20 cellular contexts compared by ENCODE assay signal in genomic region chr20:24747015-24747712, GRCh38.
DNase-seq lines count a peak whose midpoint lies in the region; ATAC-seq and TF ChIP-seq lines count a peak whose summit lies in the region.
"Had no signal": no experiment of that assay in that cellular context is flagged by ENCODE, and none has a peak within 500 bp of the region (broad histone marks: within the 10 kb centered on the region; RNA-seq: fewer than 3 reads in every experiment).

No MANE protein-coding gene starts in this region.

- no peak overlapping the region for H3K4me3 Mint-ChIP-seq in activated CD4-positive, alpha-beta T cell treated with anti-CD3 and anti-CD28 coated beads, Interleukin-2, amount 10 ng/mL, durations not matched to agents 24 days and 14 days
- no peak overlapping the region for H3K4me3 Mint-ChIP-seq in endodermal cell
- H3K4me3 Mint-ChIP-seq: activated B cell treated with CpG ODN at 0.5 μM for 24 hours; activated T-helper 1 cell treated with anti-CD3 and anti-CD28 coated beads, Interleukin-12 subunit alpha, Interleukin-12 subunit beta, Interleukin-2, Interleukin-4 antibody, amounts not matched to agents 30 ng/mL and 10 ng/mL and 1 ng/mL, durations not matched to agents 14 hours and 24 hours and 36 hours; brain had no signal

- no peak overlapping the region for H3K27ac Mint-ChIP-seq in activated CD4-positive, alpha-beta T cell treated with anti-CD3 and anti-CD28 coated beads, Interleukin-2, amount 10 ng/mL, durations not matched to agents 24 days and 14 days
- H3K27ac Mint-ChIP-seq in endodermal cell: no peak overlapping the region
- H3K27ac Mint-ChIP-seq: activated B cell treated with CpG ODN at 0.5 μM for 24 hours; activated T-helper 1 cell treated with anti-CD3 and anti-CD28 coated beads, Interleukin-12 subunit alpha, Interleukin-12 subunit beta, Interleukin-2, Interleukin-4 antibody, amounts not matched to agents 30 ng/mL and 10 ng/mL and 1 ng/mL, durations not matched to agents 14 hours and 24 hours and 36 hours had no signal

- H3K4me1 Mint-ChIP-seq in activated CD4-positive, alpha-beta T cell treated with anti-CD3 and anti-CD28 coated beads, Interleukin-2, amount 10 ng/mL, durations not matched to agents 24 days and 14 days: peaks cover 4% of the 10 kb centered on the region
- H3K4me1 Mint-ChIP-seq in endodermal cell: no peaks in the 10 kb centered on the region

- TF ChIP-seq EP300 in stomach (IDR thresholded peaks at IDR 0.05): no peak

- no peaks in the 10 kb centered on the region for H3K36me3 ChIP-seq in endodermal cell (ENCODE audit: control insufficient read depth, insufficient read depth, low read length)
- no peaks in the 10 kb centered on the region for H3K36me3 ChIP-seq in stomach
- H3K36me3 ChIP-seq: BLaER1 treated with 17β-estradiol and CSF1 and Interleukin-3, amounts not matched to agents 10 nM and 100 nM; gastroesophageal sphincter; HAP-1; MG63; right atrium auricular region; uterus had no signal

- no peak overlapping the region for H3K4me3 ChIP-seq in endodermal cell (ENCODE audit: low read length)
- no peak overlapping the region for H3K4me3 ChIP-seq in stomach
- H3K4me3 ChIP-seq: BLaER1 treated with 17β-estradiol and CSF1 and Interleukin-3, amounts not matched to agents 10 nM and 100 nM; gastroesophageal sphincter; HAP-1; MG63; right atrium auricular region; uterus had no signal

- TF ChIP-seq CTCF in endodermal cell (conservative IDR thresholded peaks at IDR 0.05) (no peak), stomach (IDR thresholded peaks at IDR 0.05) (no peak)

- TF ChIP-seq POLR2A in stomach (IDR thresholded peaks at IDR 0.05): no peak

- H3K36me3 Mint-ChIP-seq in activated CD4-positive, alpha-beta T cell treated with anti-CD3 and anti-CD28 coated beads, Interleukin-2, amount 10 ng/mL, durations not matched to agents 24 days and 14 days (ENCODE audit: low read depth): no peaks in the 10 kb centered on the region
- H3K36me3 Mint-ChIP-seq in endodermal cell (ENCODE audit: low read depth): no peaks in the 10 kb centered on the region
- H3K36me3 Mint-ChIP-seq: brain had no signal

- 74 to 78% methylated on average over 9 to 10 of the region's 10 CpGs for WGBS in endodermal cell (ENCODE audit: insufficient coverage in 1 of 2, insufficient read length in 1 of 2), 2 experiments
- 56 to 83% (median 80%) methylated on average over 10 of the region's 10 CpGs for WGBS in stomach, 5 donors

- H3K9me3 ChIP-seq in endodermal cell (ENCODE audit: control insufficient read depth, low read length) (no peaks in the 10 kb centered on the region), stomach (no peaks in the 10 kb centered on the region)
- H3K9me3 ChIP-seq: BLaER1 treated with 17β-estradiol and CSF1 and Interleukin-3, amounts not matched to agents 10 nM and 100 nM; gastroesophageal sphincter; HAP-1; MG63; right atrium auricular region; uterus had no signal

- no peaks in the 10 kb centered on the region for H3K4me1 ChIP-seq in endodermal cell (ENCODE audit: control insufficient read depth, insufficient read depth, low read length)
- peaks cover 0 to 6% (median 4%) of the 10 kb centered on the region in 4 donors for H3K4me1 ChIP-seq in stomach
- H3K4me1 ChIP-seq: gastroesophageal sphincter, HAP-1, right atrium auricular region, uterus had no signal

- DNase-seq in activated CD4-positive, alpha-beta T cell treated with anti-CD3 and anti-CD28 coated beads, Interleukin-2, amount 10 ng/mL, durations not matched to agents 24 days and 14 days: peak; percentile 64
- DNase-seq in activated CD4-positive, alpha-beta T cell treated with anti-CD3 and anti-CD28 coated beads, Interleukin-2, amount 50 U/mL, for 48 hours: no peak
- DNase-seq in NCI-H69 (lab: John Stamatoyannopoulos, UW) (peak; percentile 48), endodermal cell (peak; percentile 31), stomach (peak; percentile 7), NCI-H345 treated with DMSO at 0.1 percent for 48 hours (lab: John Stamatoyannopoulos, UW; ENCODE audit: unreplicated experiment) (no peak)
- DNase-seq: ACHN; activated B cell treated with CpG ODN at 0.5 μM for 24 hours; NCI-H1417 treated with DMSO at 0.1 percent for 48 hours; stimulated activated CD4-positive, alpha-beta T cell treated with anti-CD3 and anti-CD28 coated beads, Interleukin-15, amount 100 ng/mL, for 24 hours; uterus had no signal

- H3K27me3 Mint-ChIP-seq in activated CD4-positive, alpha-beta T cell treated with anti-CD3 and anti-CD28 coated beads, Interleukin-2, amount 10 ng/mL, durations not matched to agents 24 days and 14 days: peaks cover 7% of the 10 kb centered on the region
- H3K27me3 Mint-ChIP-seq in endodermal cell (ENCODE audit: insufficient read depth): peaks cover 6% of the 10 kb centered on the region
- H3K27me3 Mint-ChIP-seq: activated B cell treated with CpG ODN at 0.5 μM for 24 hours had no signal

- intact Hi-C loops in activated CD4-positive, alpha-beta T cell treated with anti-CD3 and anti-CD28 coated beads, Interleukin-2, amount 10 ng/mL, durations not matched to agents 24 days and 14 days (cut with micrococcal nuclease): no loop called here
- intact Hi-C loops in stomach (cut with DNase I; ENCODE audit: low total_unique reads): no loop called here

- no peak overlapping the region for H3K9ac ChIP-seq in endodermal cell (ENCODE audit: extremely low read depth, low read length, poor library complexity, severe bottlenecking)

- no peak for ATAC-seq in HG02610 (IDR thresholded peaks at IDR 0.05; ENCODE audit: unreplicated experiment)
- ATAC-seq in GM19395 (IDR thresholded peaks at IDR 0.05; ENCODE audit: unreplicated experiment): no peak
- ATAC-seq: gastroesophageal sphincter had no signal

- no peaks in the 10 kb centered on the region for H3K9me3 Mint-ChIP-seq in activated CD4-positive, alpha-beta T cell treated with anti-CD3 and anti-CD28 coated beads, Interleukin-2, amount 10 ng/mL, durations not matched to agents 24 days and 14 days
- no peaks in the 10 kb centered on the region for H3K9me3 Mint-ChIP-seq in endodermal cell
- H3K9me3 Mint-ChIP-seq: activated B cell treated with CpG ODN at 0.5 μM for 24 hours; activated T-helper 1 cell treated with anti-CD3 and anti-CD28 coated beads, Interleukin-12 subunit alpha, Interleukin-12 subunit beta, Interleukin-2, Interleukin-4 antibody, amounts not matched to agents 30 ng/mL and 10 ng/mL and 1 ng/mL, durations not matched to agents 14 hours and 24 hours and 36 hours had no signal

- H3K27ac ChIP-seq in endodermal cell (ENCODE audit: low read depth, low read length) (no peak overlapping the region), stomach (no peak overlapping the region)
- H3K27ac ChIP-seq: gastroesophageal sphincter, right atrium auricular region, uterus had no signal

- H3K27me3 ChIP-seq in endodermal cell (ENCODE audit: control insufficient read depth, insufficient read depth, low read length, poor library complexity, severe bottlenecking): no peaks in the 10 kb centered on the region
- no peaks in the 10 kb centered on the region for H3K27me3 ChIP-seq in stomach
- H3K27me3 ChIP-seq: BLaER1 treated with 17β-estradiol and CSF1 and Interleukin-3, amounts not matched to agents 10 nM and 100 nM; gastroesophageal sphincter; MG63; right atrium auricular region; uterus had no signal

Comparison
In these comparisons a context has a peak if more than half of its experiments do, and no peak if none do; other contexts are left out.
1. DNase-seq: peak in activated CD4-positive, alpha-beta T cell treated with anti-CD3 and anti-CD28 coated beads, Interleukin-2, amount 10 ng/mL, durations not matched to agents 24 days and 14 days (single experiment), NCI-H69 (single experiment), endodermal cell (single experiment) and stomach (single experiment); none in activated CD4-positive, alpha-beta T cell treated with anti-CD3 and anti-CD28 coated beads, Interleukin-2, amount 50 U/mL, for 48 hours (0 of 2) and NCI-H345 treated with DMSO at 0.1 percent for 48 hours (single experiment).